In genomic region chr1:33294071-33295010, GRCh38 we compare ENCODE assay signal across 32 cellular contexts. TPM values are rescaled to one million over a fixed set of nuclear protein-coding genes. Genes with fewer than 3 reads are reported as not detected.
A peak's percentile ranks its signal among the peaks of the same experiment; 100 is the strongest.
DNase-seq lines count a peak whose midpoint lies in the region; ATAC-seq, FAIRE-seq and TF ChIP-seq lines count a peak whose summit lies in the region.
"Had no signal": no experiment of that assay in that cellular context is flagged by ENCODE, and none has a peak within 500 bp of the region (broad histone marks: within the 10 kb centered on the region; RNA-seq: fewer than 3 reads in every experiment).

No MANE protein-coding gene starts in this region.

- no peak overlapping the region for H3K4me3 ChIP-seq in bronchial epithelial cell (ENCODE audit: low read depth, low read length)
- H3K4me3 ChIP-seq in tibial nerve, result no peak overlapping the region
- no peak overlapping the region for H3K4me3 ChIP-seq in thyroid gland (replicated peaks in 1 of 3)
- H3K4me3 ChIP-seq: adrenal gland, cardiac muscle cell, HAP-1, left lung, SJCRH30, stomach had no signal

- intact Hi-C loops in thyroid gland (cut with DNase I), result loop anchor here (10.0 kb wide), 1 partner anchor 170 kb away; no protein-coding TSS in a partner anchor

- no peak for ATAC-seq in activated naive CD8-positive, alpha-beta T cell treated with anti-CD3 and anti-CD28 coated beads, Interleukin-2, amount 10 ng/mL, durations not matched to agents 7 days and 5 days (ENCODE audit: low read depth)
- no peak for ATAC-seq in activated naive CD8-positive, alpha-beta T cell treated with anti-CD3 and anti-CD28 coated beads, Interleukin-2, amount 50 U/mL, for 24 hours
- no peak for ATAC-seq in HG02885 (IDR thresholded peaks at IDR 0.05; ENCODE audit: poor library complexity, unreplicated experiment)

- POLR2A ChIA-PET in activated naive CD8-positive, alpha-beta T cell treated with anti-CD3 and anti-CD28 coated beads, Interleukin-2, amount 10 ng/mL, durations not matched to agents 7 days and 5 days (lab: Charles Lee), result interaction anchor here (0.8 kb wide), 1 partner anchor 330 kb away, joined by 3 read pairs; the partner anchor contains the start of gene RNF19B

- peak; percentile 26 for DNase-seq in activated naive CD8-positive, alpha-beta T cell treated with anti-CD3 and anti-CD28 coated beads, Interleukin-2, amount 10 ng/mL, durations not matched to agents 7 days and 5 days
- DNase-seq in activated naive CD8-positive, alpha-beta T cell treated with anti-CD3 and anti-CD28 coated beads, Interleukin-2, amount 50 U/mL, for 24 hours, result no peak
- DNase-seq in bronchial epithelial cell (ENCODE audit: low read depth), result no peak
- no peak for DNase-seq in mesothelial cell of epicardium (ENCODE audit: low spot score in 2 of 2, unreplicated experiment in 2 of 2)
- no peak for DNase-seq in tibial nerve (ENCODE audit: low spot score in 2 of 2)
- no peak for DNase-seq in anterior cingulate cortex (lab: John Stamatoyannopoulos, UW)
- DNase-seq in thyroid gland, result no peak
- DNase-seq: ACHN; activated CD4-positive, alpha-beta T cell treated with anti-CD3 and anti-CD28 coated beads, Interleukin-2, amount 50 U/mL, for 4 hours; COR-L47; dermis blood vessel endothelial cell; DMS53; GDM1; mesendoderm; NCI-H1105 treated with DMSO at 0.1 percent for 48 hours; NCI-H2029; NCI-H524 treated with DMSO at 0.1 percent for 48 hours; SJCRH30; small intestine; stimulated activated CD4-positive, alpha-beta T cell treated with anti-CD3 and anti-CD28 coated beads, Interleukin-1b, Interleukin-23, amount 100 ng/mL, for 48 hours; stimulated activated CD8-positive, alpha-beta memory T cell treated with anti-CD3 and anti-CD28 coated beads, Interleukin-4, amount 100 ng/mL, for 48 hours; stomach; trophoblast cell had no signal

- H3K27ac ChIP-seq in tibial nerve, result peak overlapping the region in 3 of 4 donors; percentile 40 to 77 (median 69)
- no peak overlapping the region for H3K27ac ChIP-seq in thyroid gland
- H3K27ac ChIP-seq: cardiac muscle cell, SJCRH30 had no signal

- H3K36me3 ChIP-seq in bronchial epithelial cell (ENCODE audit: control insufficient read depth, insufficient read depth, low read length) (peaks cover 2% of the 10 kb centered on the region), tibial nerve (peaks cover 0 to 57% (median 5%) of the 10 kb centered on the region in 3 donors), thyroid gland (peaks cover 6 to 7% of the 10 kb centered on the region in 2 donors)

- H3K27ac Mint-ChIP-seq in activated naive CD8-positive, alpha-beta T cell treated with anti-CD3 and anti-CD28 coated beads, Interleukin-2, amount 10 ng/mL, durations not matched to agents 7 days and 5 days, result no peak overlapping the region
- H3K27ac Mint-ChIP-seq in activated naive CD8-positive, alpha-beta T cell treated with anti-CD3 and anti-CD28 coated beads, Interleukin-2, amount 50 U/mL, for 24 hours, result no peak overlapping the region
- peak overlapping the region; percentile 8 for H3K27ac Mint-ChIP-seq in mesothelial cell of epicardium

- H3K27me3 Mint-ChIP-seq in activated naive CD8-positive, alpha-beta T cell treated with anti-CD3 and anti-CD28 coated beads, Interleukin-2, amount 10 ng/mL, durations not matched to agents 7 days and 5 days, result no peaks in the 10 kb centered on the region
- no peaks in the 10 kb centered on the region for H3K27me3 Mint-ChIP-seq in activated naive CD8-positive, alpha-beta T cell treated with anti-CD3 and anti-CD28 coated beads, Interleukin-2, amount 50 U/mL, for 24 hours
- no peaks in the 10 kb centered on the region for H3K27me3 Mint-ChIP-seq in mesothelial cell of epicardium (ENCODE audit: low read depth)
- H3K27me3 Mint-ChIP-seq: activated T-helper 17 cell treated with anti-CD3 and anti-CD28 coated beads, Interleukin-2, amount 50 U/mL, for 72 hours had no signal

- no peak overlapping the region for H3K4me3 Mint-ChIP-seq in activated naive CD8-positive, alpha-beta T cell treated with anti-CD3 and anti-CD28 coated beads, Interleukin-2, amount 10 ng/mL, durations not matched to agents 7 days and 5 days
- no peak overlapping the region for H3K4me3 Mint-ChIP-seq in activated naive CD8-positive, alpha-beta T cell treated with anti-CD3 and anti-CD28 coated beads, Interleukin-2, amount 50 U/mL, for 24 hours
- H3K4me3 Mint-ChIP-seq in mesothelial cell of epicardium, result no peak overlapping the region
- H3K4me3 Mint-ChIP-seq: activated T-helper 17 cell treated with anti-CD3 and anti-CD28 coated beads, Interleukin-2, amount 50 U/mL, for 72 hours had no signal

- FAIRE-seq in bronchial epithelial cell (lab: Jason Lieb, UNC), result peak; percentile 36
- FAIRE-seq: endothelial cell of umbilical vein, small intestine had no signal

- no peak for TF ChIP-seq EP300 in tibial nerve (IDR thresholded peaks at IDR 0.05)

- WGBS in tibial nerve, 2 donors, result 72 to 73% methylated on average over 13 of the region's 13 CpGs
- WGBS in thyroid gland, 2 donors, result 79 to 94% methylated on average over 10 to 11 of the region's 13 CpGs

- H3K27me3 ChIP-seq in bronchial epithelial cell (ENCODE audit: control insufficient read depth, insufficient read depth, low read length), result no peaks in the 10 kb centered on the region
- H3K27me3 ChIP-seq in tibial nerve, result no peaks in the 10 kb centered on the region
- no peaks in the 10 kb centered on the region for H3K27me3 ChIP-seq in thyroid gland
- H3K27me3 ChIP-seq: adrenal gland, cardiac muscle cell, left lung, SJCRH30, stomach had no signal

- peaks cover 0 to 46% (median 5%) of the 10 kb centered on the region in 4 donors for H3K4me1 ChIP-seq in tibial nerve
- H3K4me1 ChIP-seq in thyroid gland, result peaks cover 4% of the 10 kb centered on the region in 2 donors
- H3K4me1 ChIP-seq: HAP-1, SJCRH30 had no signal

- H3K9me3 Mint-ChIP-seq in activated naive CD8-positive, alpha-beta T cell treated with anti-CD3 and anti-CD28 coated beads, Interleukin-2, amount 10 ng/mL, durations not matched to agents 7 days and 5 days, result no peaks in the 10 kb centered on the region
- H3K9me3 Mint-ChIP-seq in activated naive CD8-positive, alpha-beta T cell treated with anti-CD3 and anti-CD28 coated beads, Interleukin-2, amount 50 U/mL, for 24 hours, result no peaks in the 10 kb centered on the region
- no peaks in the 10 kb centered on the region for H3K9me3 Mint-ChIP-seq in mesothelial cell of epicardium
- H3K9me3 Mint-ChIP-seq: activated T-helper 17 cell treated with anti-CD3 and anti-CD28 coated beads, Interleukin-2, amount 50 U/mL, for 72 hours had no signal

- TF ChIP-seq POLR2A in tibial nerve (IDR thresholded peaks at IDR 0.05) (no peak), thyroid gland (IDR thresholded peaks at IDR 0.05) (no peak)

- TF ChIP-seq CTCF in bronchial epithelial cell (IDR thresholded peaks at IDR 0.05; ENCODE audit: insufficient read depth, low read length, severe bottlenecking) (no peak), mesothelial cell of epicardium (IDR thresholded peaks at IDR 0.05; ENCODE audit: unreplicated experiment) (no peak), tibial nerve (IDR thresholded peaks at IDR 0.05) (no peak), thyroid gland (IDR thresholded peaks at IDR 0.05) (no peak)

- peaks cover 18% of the 10 kb centered on the region for H3K36me3 Mint-ChIP-seq in activated naive CD8-positive, alpha-beta T cell treated with anti-CD3 and anti-CD28 coated beads, Interleukin-2, amount 10 ng/mL, durations not matched to agents 7 days and 5 days
- peaks cover 3% of the 10 kb centered on the region for H3K36me3 Mint-ChIP-seq in activated naive CD8-positive, alpha-beta T cell treated with anti-CD3 and anti-CD28 coated beads, Interleukin-2, amount 50 U/mL, for 24 hours (ENCODE audit: low read depth)
- H3K36me3 Mint-ChIP-seq in mesothelial cell of epicardium, result peaks cover 47% of the 10 kb centered on the region

- H3K9me3 ChIP-seq in tibial nerve, result no peaks in the 10 kb centered on the region
- no peaks in the 10 kb centered on the region for H3K9me3 ChIP-seq in thyroid gland
- H3K9me3 ChIP-seq: adrenal gland, HAP-1, left lung, SJCRH30, stomach had no signal

- peaks cover 16% of the 10 kb centered on the region for H3K4me1 Mint-ChIP-seq in activated naive CD8-positive, alpha-beta T cell treated with anti-CD3 and anti-CD28 coated beads, Interleukin-2, amount 10 ng/mL, durations not matched to agents 7 days and 5 days
- no peaks in the 10 kb centered on the region for H3K4me1 Mint-ChIP-seq in activated naive CD8-positive, alpha-beta T cell treated with anti-CD3 and anti-CD28 coated beads, Interleukin-2, amount 50 U/mL, for 24 hours
- no peaks in the 10 kb centered on the region for H3K4me1 Mint-ChIP-seq in mesothelial cell of epicardium
- H3K4me1 Mint-ChIP-seq: activated T-helper 17 cell treated with anti-CD3 and anti-CD28 coated beads, Interleukin-2, amount 50 U/mL, for 72 hours had no signal

RNA-seq across cellular contexts. Expression of gene A3GALT2, which starts 26.6 kb away (rescaled TPM):
- total RNA-seq in activated naive CD8-positive, alpha-beta T cell treated with anti-CD3 and anti-CD28 coated beads, Interleukin-2, amount 10 ng/mL, durations not matched to agents 7 days and 5 days, result under 1 TPM in 1 of 2 experiments, not detected in 1; 0.31 TPM
- total RNA-seq in bronchial epithelial cell, result not detected in 2 replicates
- total RNA-seq in mesothelial cell of epicardium, result 0.51 to 0.58 TPM (median 0.52 TPM) in 3 replicates
- total RNA-seq in tibial nerve, result under 1 TPM in 2 of 4 donors, not detected in 2; 0.42 to 0.66 TPM
- under 1 TPM in 1 of 4 donors, not detected in 3; 0.89 TPM for total RNA-seq in thyroid gland
- total RNA-seq: activated T-helper 17 cell treated with anti-CD3 and anti-CD28 coated beads, Interleukin-2, amount 50 U/mL, for 72 hours; cardiac muscle cell; dermis blood vessel endothelial cell; endothelial cell of umbilical vein; glomerular endothelial cell; left lung; M059J; SJCRH30; stomach had no signal

RNA-seq across cellular contexts. Expression of gene ZNF362, which starts 38.0 kb away (rescaled TPM):
- 10 to 100 TPM; 18.8 to 23.1 TPM for total RNA-seq in activated naive CD8-positive, alpha-beta T cell treated with anti-CD3 and anti-CD28 coated beads, Interleukin-2, amount 10 ng/mL, durations not matched to agents 7 days and 5 days
- total RNA-seq in bronchial epithelial cell (0.51 and 1.1 TPM in 2 replicates), mesothelial cell of epicardium (112 to 114 TPM (median 113 TPM) in 3 replicates), tibial nerve (10 to 100 TPM; 14.7 to 21.8 (median 17.3) TPM), thyroid gland (10 to 100 TPM; 20.7 to 44.1 (median 26.7) TPM)

Comparison
In these comparisons a context has a peak if more than half of its experiments do, and no peak if none do; other contexts are left out.
1. H3K27ac ChIP-seq: peak in tibial nerve (3 of 4); none in thyroid gland (0 of 3).